In genomic region chr6:8659404-8660189, GRCh38 we compare ENCODE assay signal across 26 cellular contexts.
"Had no signal": no experiment of that assay in that cellular context is flagged by ENCODE, and none has a peak within 500 bp of the region (broad histone marks: within the 10 kb centered on the region; RNA-seq: fewer than 3 reads in every experiment).

No MANE protein-coding gene starts in this region.

- H3K4me3 ChIP-seq: psoas muscle, right lobe of liver, sigmoid colon, stomach, thoracic aorta, thyroid gland, tibial nerve, upper lobe of left lung, vagina had no signal

- ATAC-seq: naive thymus-derived CD8-positive, alpha-beta T cell; natural killer cell treated with Interleukin-12 subunit alpha and Interleukin-12 subunit beta and Interleukin-15 and Interleukin-18, amount 100 ng/mL, for 72 hours; psoas muscle; right cardiac atrium; right lobe of liver; stimulated activated effector memory CD8-positive, alpha-beta T cell treated with anti-CD3 and anti-CD28 coated beads, Interleukin-12 subunit alpha, Interleukin-12 subunit beta, amount 100 ng/mL, for 72 hours; stimulated activated naive B cell treated with anti-CD40 and anti-IgM and Interleukin-4, amounts not matched to agents 10 μg/mL and 1 μg/mL and 100 μg/mL, for 72 hours had no signal

- DNase-seq: naive thymus-derived CD8-positive, alpha-beta T cell; nephron progenitor cell; nucleus accumbens; posterior cingulate gyrus; psoas muscle; right cardiac atrium; right lobe of liver; sigmoid colon; small intestine; stimulated activated CD4-positive, alpha-beta T cell treated with anti-CD3 and anti-CD28 coated beads, Interleukin-12 subunit alpha, Interleukin-12 subunit beta, amount 100 ng/mL, for 4 hours; stimulated activated CD4-positive, alpha-beta T cell treated with anti-CD3 and anti-CD28 coated beads, Interleukin-1b, Interleukin-23, amount 100 ng/mL, for 48 hours; stimulated activated CD4-positive, alpha-beta T cell treated with anti-CD3 and anti-CD28 coated beads, Interleukin-4, amount 100 ng/mL, for 24 hours; stimulated activated naive B cell treated with anti-CD40 and anti-IgM and Interleukin-4, amounts not matched to agents 10 μg/mL and 1 μg/mL and 100 μg/mL, for 72 hours; stimulated activated naive CD4-positive, alpha-beta T cell treated with Interleukin-2 at 50 U/mL for 16 hours; stomach; thyroid gland; trophoblast cell; upper lobe of left lung had no signal

- FAIRE-seq: urothelium cell line had no signal

- H3K36me3 ChIP-seq: neutrophil, right lobe of liver, sigmoid colon, stomach, thoracic aorta, thyroid gland, tibial nerve, upper lobe of left lung, vagina had no signal

- H3K27me3 ChIP-seq: neutrophil, right lobe of liver, sigmoid colon, stomach, thyroid gland, tibial nerve, upper lobe of left lung, vagina had no signal

- H3K27ac ChIP-seq: neutrophil, parathyroid adenoma, psoas muscle, sigmoid colon, stomach, thoracic aorta, thyroid gland, tibial nerve, upper lobe of left lung, vagina had no signal

- H3K9me3 ChIP-seq: neutrophil, psoas muscle, right lobe of liver, sigmoid colon, stomach, thoracic aorta, thyroid gland, tibial nerve, upper lobe of left lung, vagina had no signal

- H3K4me1 ChIP-seq: parathyroid adenoma, psoas muscle, stomach, upper lobe of left lung, vagina had no signal
